10 cellular contexts compared by ENCODE assay signal in the genomic region with DNA sequence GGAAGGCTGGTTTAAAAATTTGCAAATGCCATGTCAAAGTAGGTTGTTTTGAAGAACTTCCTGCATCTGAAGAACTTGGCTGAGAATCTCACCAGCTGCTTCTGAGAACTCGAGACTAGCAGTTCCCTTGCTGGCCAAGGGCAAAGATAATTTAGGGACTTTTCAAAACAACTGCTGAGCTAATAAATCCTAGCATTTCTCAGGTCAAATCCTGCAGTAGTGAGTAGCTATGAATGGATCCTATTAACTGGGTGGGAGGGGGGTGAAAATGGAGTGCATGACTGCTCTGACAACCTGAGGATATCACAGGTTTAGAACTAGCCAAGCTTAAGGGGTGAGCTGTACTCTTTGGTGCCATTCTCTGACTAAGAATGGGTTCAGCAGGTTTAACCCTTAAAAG.
DNase-seq lines count a peak whose midpoint lies in the region; ATAC-seq and TF ChIP-seq lines count a peak whose summit lies in the region.
"Had no signal": no experiment of that assay in that cellular context is flagged by ENCODE, and none has a peak within 500 bp of the region (broad histone marks: within the 10 kb centered on the region; RNA-seq: fewer than 3 reads in every experiment).

No MANE protein-coding gene starts in this region.

- no peak overlapping the region for H3K4ac ChIP-seq in mesendoderm (ENCODE audit: low read depth, low read length)

- H3K79me1 ChIP-seq in mesendoderm (ENCODE audit: low read length), result no peaks in the 10 kb centered on the region

- no peak overlapping the region for H3K56ac ChIP-seq in mesendoderm (ENCODE audit: low read length)

- H2BK120ac ChIP-seq in mesendoderm (ENCODE audit: low read depth, low read length), result no peak overlapping the region

- intact Hi-C loops in adrenal gland (cut with DNase I), result no loop called here

- ATAC-seq in HG02798 (IDR thresholded peaks at IDR 0.05; ENCODE audit: poor library complexity, unreplicated experiment), result peak; percentile 58
- no peak for ATAC-seq in HG03025 (IDR thresholded peaks at IDR 0.05; ENCODE audit: low FRiP score, unreplicated experiment)

- peak overlapping the region; percentile 60 for H3K18ac ChIP-seq in mesendoderm (ENCODE audit: low read length)

- no peak overlapping the region for H3K23ac ChIP-seq in mesendoderm (ENCODE audit: low read length)

- H3K27ac ChIP-seq in adrenal gland, result no peak overlapping the region
- peak overlapping the region; percentile 36 for H3K27ac ChIP-seq in mesendoderm (ENCODE audit: low read depth, low read length)

- H3K36me3 ChIP-seq in adrenal gland (replicated peaks in 1 of 2) (no peaks in the 10 kb centered on the region), mesendoderm (ENCODE audit: control insufficient read depth, insufficient read depth, low read length) (no peaks in the 10 kb centered on the region)

- WGBS in adrenal gland, 4 donors, result 0 to 17% (median 3%) methylated on average over 1 of the region's 1 CpG
- WGBS in mesendoderm (ENCODE audit: extremely low coverage, insufficient coverage, low lambda C conversion rate), result no CpG with 5 or more reads among the region's 1 CpG

- H2BK15ac ChIP-seq in mesendoderm (replicated peaks; ENCODE audit: low read depth), result no peak overlapping the region

- H2BK5ac ChIP-seq in mesendoderm (ENCODE audit: low read length), result no peak overlapping the region

- no peaks in the 10 kb centered on the region for H3K27me3 ChIP-seq in adrenal gland
- no peaks in the 10 kb centered on the region for H3K27me3 ChIP-seq in mesendoderm (ENCODE audit: insufficient read depth, low read length, poor library complexity)

- no peak overlapping the region for H4K8ac ChIP-seq in mesendoderm (ENCODE audit: low read depth, low read length)

- no peak overlapping the region for H2AK5ac ChIP-seq in mesendoderm (ENCODE audit: low read length)

- H3K9ac ChIP-seq in mesendoderm (ENCODE audit: low read length), result no peak overlapping the region

- no peaks in the 10 kb centered on the region for H3K9me3 ChIP-seq in adrenal gland (replicated peaks in 1 of 3)

- H3K4me2 ChIP-seq in mesendoderm (ENCODE audit: low read length), result no peak overlapping the region

- no peak for TF ChIP-seq POLR2A in adrenal gland (IDR thresholded peaks at IDR 0.05)

- no peaks in the 10 kb centered on the region for H3K79me2 ChIP-seq in mesendoderm (ENCODE audit: control insufficient read depth, insufficient read depth, low read length)

- H3K4me1 ChIP-seq in adrenal gland (replicated peaks in 1 of 2), result peaks cover 8% of the 10 kb centered on the region in 2 donors
- no peaks in the 10 kb centered on the region for H3K4me1 ChIP-seq in mesendoderm (ENCODE audit: control insufficient read depth, low read depth, low read length)

- no peak overlapping the region for H4K5ac ChIP-seq in mesendoderm (ENCODE audit: low read length)

- TF ChIP-seq CTCF in adrenal gland (IDR thresholded peaks at IDR 0.05), result no peak

- DNase-seq in DMS 273 (lab: John Stamatoyannopoulos, UW; ENCODE audit: unreplicated experiment) (peak; percentile 79), adrenal gland (peak in 4 of 7 donors; percentile 9 to 31 (median 18)), mesendoderm (peak; percentile 6), cerebellar cortex (ENCODE audit: low spot score) (no peak), AG08395 (ENCODE audit: low spot score) (no peak), NCI-H2171 (lab: John Stamatoyannopoulos, UW) (no peak)
- DNase-seq: activated CD4-positive, alpha-beta T cell treated with anti-CD3 and anti-CD28 coated beads for 4 hours; NCI-H1436 had no signal

- H3K4me3 ChIP-seq in adrenal gland (no peak overlapping the region), mesendoderm (ENCODE audit: low read length) (no peak overlapping the region)

Comparison
In these comparisons a context has a peak if more than half of its experiments do, and no peak if none do; other contexts are left out.
1. DNase-seq: peak in DMS 273 (single experiment), adrenal gland (4 of 7) and mesendoderm (single experiment); none in cerebellar cortex (single experiment), AG08395 (single experiment) and NCI-H2171 (single experiment).